ENCODE assay signal across 24 cellular contexts in the genomic region with DNA sequence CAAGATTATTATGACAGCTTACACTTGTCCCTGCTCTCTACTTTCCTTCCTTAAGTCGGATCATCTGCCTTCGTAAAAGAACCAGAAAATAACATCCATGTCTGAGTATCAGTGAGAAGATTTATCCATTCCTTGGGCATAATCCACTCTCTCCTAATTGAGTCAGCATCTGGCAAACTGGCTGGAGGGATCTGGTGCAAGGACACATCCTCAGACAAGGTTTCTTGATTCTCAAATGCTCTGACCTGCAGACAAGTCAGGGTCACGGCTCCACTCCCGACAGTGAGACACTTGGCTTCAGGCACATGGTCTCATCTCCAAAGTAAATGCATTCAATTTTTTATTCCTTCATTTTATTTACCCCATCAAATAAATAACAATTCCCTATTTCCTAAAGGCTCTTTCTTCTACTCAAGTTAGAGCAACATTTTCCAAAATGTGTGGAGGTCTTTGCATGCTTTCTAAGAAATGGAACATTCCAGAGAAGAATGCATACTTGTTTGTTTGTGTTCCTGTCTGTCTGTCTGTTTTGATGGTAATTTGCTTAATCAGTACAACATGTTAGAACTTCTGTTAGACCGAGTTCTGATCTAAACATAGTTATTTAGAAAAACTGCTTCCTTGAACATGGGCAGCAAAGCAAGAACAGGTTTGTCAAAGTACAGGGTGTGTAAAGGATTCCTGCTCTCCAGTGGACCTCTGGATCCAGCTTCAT.
"Had no signal": no experiment of that assay in that cellular context is flagged by ENCODE, and none has a peak within 500 bp of the region (broad histone marks: within the 10 kb centered on the region; RNA-seq: fewer than 3 reads in every experiment).

No MANE protein-coding gene starts in this region.

- H3K4me3 ChIP-seq: cardiac muscle cell, gastrocnemius medialis, ovary, psoas muscle, tibial artery, uterus had no signal

- DNase-seq: activated CD4-positive, alpha-beta memory T cell treated with anti-CD3 and anti-CD28 coated beads for 36 hours; activated CD4-positive, alpha-beta T cell treated with anti-CD3 and anti-CD28 coated beads for 48 hours; activated naive CD4-positive, alpha-beta T cell treated with Interleukin-2 at 50 U/mL for 16 hours; activated naive CD8-positive, alpha-beta T cell treated with anti-CD3 and anti-CD28 coated beads for 36 hours; activated T-cell treated with anti-CD3 and anti-CD28 coated beads, Interleukin-2, amount 50 U/mL, for 48 hours; amygdala; effector CD4-positive, alpha-beta T cell; erythroblast; gastrocnemius medialis; head of caudate nucleus; hypothalamus; left cardiac atrium; ovary; psoas muscle; right cardiac atrium; stimulated activated CD4-positive, alpha-beta T cell treated with anti-CD3 and anti-CD28 coated beads, Interleukin-1b, Interleukin-23, amount 100 ng/mL, for 48 hours; T-helper 17 cell; tibial artery; uterus had no signal

- H3K4me3 Mint-ChIP-seq: activated CD4-positive, alpha-beta memory T cell treated with anti-CD3 and anti-CD28 coated beads for 36 hours; activated naive CD8-positive, alpha-beta T cell treated with anti-CD3 and anti-CD28 coated beads for 36 hours; memory B cell; nephron; stimulated activated naive CD8-positive, alpha-beta T cell treated with anti-CD3 and anti-CD28 coated beads, Interleukin-15, Interleukin-2, amounts not matched to agents 100 ng/mL and 50 ng/mL, for 24 hours; T-helper 17 cell had no signal

- H3K36me3 Mint-ChIP-seq: activated CD4-positive, alpha-beta memory T cell treated with anti-CD3 and anti-CD28 coated beads for 36 hours; activated naive CD8-positive, alpha-beta T cell treated with anti-CD3 and anti-CD28 coated beads for 36 hours; memory B cell had no signal

- H3K4me1 Mint-ChIP-seq: activated naive CD8-positive, alpha-beta T cell treated with anti-CD3 and anti-CD28 coated beads for 36 hours; memory B cell; T-helper 17 cell had no signal

- H3K27me3 ChIP-seq: cardiac muscle cell, gastrocnemius medialis, neutrophil, ovary, tibial artery, uterus had no signal

- H3K27ac ChIP-seq: cardiac muscle cell, gastrocnemius medialis, neutrophil, ovary, psoas muscle, tibial artery, uterus had no signal

- H3K36me3 ChIP-seq: cardiac muscle cell, gastrocnemius medialis, neutrophil, ovary, tibial artery, uterus had no signal

- H3K9me3 ChIP-seq: gastrocnemius medialis, neutrophil, ovary, psoas muscle, tibial artery, uterus had no signal

- H3K4me1 ChIP-seq: tibial artery, uterus had no signal

- ATAC-seq: gastrocnemius medialis, left cardiac atrium, psoas muscle, right cardiac atrium, T-helper 17 cell had no signal

- H3K27ac Mint-ChIP-seq: activated CD4-positive, alpha-beta memory T cell treated with anti-CD3 and anti-CD28 coated beads for 36 hours; activated naive CD8-positive, alpha-beta T cell treated with anti-CD3 and anti-CD28 coated beads for 36 hours; memory B cell; nephron; stimulated activated naive CD8-positive, alpha-beta T cell treated with anti-CD3 and anti-CD28 coated beads, Interleukin-15, Interleukin-2, amounts not matched to agents 100 ng/mL and 50 ng/mL, for 24 hours; T-helper 17 cell had no signal

- H3K9me3 Mint-ChIP-seq: activated CD4-positive, alpha-beta memory T cell treated with anti-CD3 and anti-CD28 coated beads for 36 hours; activated naive CD8-positive, alpha-beta T cell treated with anti-CD3 and anti-CD28 coated beads for 36 hours; memory B cell; nephron; stimulated activated naive CD8-positive, alpha-beta T cell treated with anti-CD3 and anti-CD28 coated beads, Interleukin-15, Interleukin-2, amounts not matched to agents 100 ng/mL and 50 ng/mL, for 24 hours had no signal
